ENCODE assay signal across 19 cellular contexts in genomic region chr22:48945621-48946458, GRCh38.
DNase-seq lines count a peak whose midpoint lies in the region; ATAC-seq and TF ChIP-seq lines count a peak whose summit lies in the region.
"Had no signal": no experiment of that assay in that cellular context is flagged by ENCODE, and none has a peak within 500 bp of the region (broad histone marks: within the 10 kb centered on the region; RNA-seq: fewer than 3 reads in every experiment).

No MANE protein-coding gene starts in this region.

- H3K4me1 ChIP-seq in right atrium auricular region (no peaks in the 10 kb centered on the region), prostate gland (replicated peaks) (no peaks in the 10 kb centered on the region), vagina (no peaks in the 10 kb centered on the region)
- H3K4me1 ChIP-seq: heart left ventricle, parathyroid adenoma, uterus had no signal

- H3K4me3 ChIP-seq in right atrium auricular region = no peak overlapping the region
- H3K4me3 ChIP-seq in lower leg skin (ENCODE audit: low read depth, poor library complexity, severe bottlenecking) = no peak overlapping the region
- no peak overlapping the region for H3K4me3 ChIP-seq in prostate gland
- H3K4me3 ChIP-seq in vagina = no peak overlapping the region
- H3K4me3 ChIP-seq: heart left ventricle, uterus had no signal

- H3K9me3 ChIP-seq in right atrium auricular region = no peaks in the 10 kb centered on the region
- H3K9me3 ChIP-seq in prostate gland = no peaks in the 10 kb centered on the region
- no peaks in the 10 kb centered on the region for H3K9me3 ChIP-seq in vagina
- H3K9me3 ChIP-seq: heart left ventricle, uterus had no signal

- DNase-seq in right atrium auricular region (ENCODE audit: low spot score) = peak; percentile 44
- no peak for DNase-seq in Right ventricle myocardium superior
- DNase-seq in lower leg skin (ENCODE audit: low spot score in 2 of 2) = peak; percentile 9 to 66
- peak; percentile 3 for DNase-seq in prostate gland (ENCODE audit: low spot score)
- DNase-seq in vagina (ENCODE audit: extremely low spot score in 2 of 2) = peak; percentile 64 to 93
- DNase-seq: ACHN; activated CD4-positive, alpha-beta T cell treated with anti-CD3 and anti-CD28 coated beads for 4 hours; GF-D8; left cardiac atrium; NCI-H1694 treated with DMSO at 0.1 percent for 48 hours; NCI-H69; uterus had no signal

- TF ChIP-seq POLR2A in lower leg skin (IDR thresholded peaks at IDR 0.05) (no peak), prostate gland (IDR thresholded peaks at IDR 0.05) (no peak), vagina (IDR thresholded peaks at IDR 0.05) (no peak)

- intact Hi-C loops in Right ventricle myocardium superior (cut with DNase I) = no loop called here
- intact Hi-C loops in lower leg skin (cut with DNase I; ENCODE audit: low total_unique reads) = no loop called here
- intact Hi-C loops in prostate gland (cut with DNase I) = no loop called here
- intact Hi-C loops in vagina (cut with DNase I) = no loop called here

- 87 to 90% methylated on average over 17 to 21 of the region's 22 CpGs for WGBS in lower leg skin, 2 donors
- 84% methylated on average over 21 of the region's 22 CpGs for WGBS in prostate gland

- ATAC-seq in Right ventricle myocardium superior (ENCODE audit: poor library complexity) (no peak), GM18519 (IDR thresholded peaks at IDR 0.05; ENCODE audit: low FRiP score, unreplicated experiment) (no peak), GM19035 (IDR thresholded peaks at IDR 0.05; ENCODE audit: unreplicated experiment) (no peak), HG02588 (IDR thresholded peaks at IDR 0.05; ENCODE audit: unreplicated experiment) (no peak)
- ATAC-seq: HCT116, heart left ventricle, left cardiac atrium, SK-N-SH treated with all-trans-retinoic acid at 6 μM for 48 hours had no signal

- TF ChIP-seq CTCF in right atrium auricular region (IDR thresholded peaks at IDR 0.05) (no peak), lower leg skin (IDR thresholded peaks at IDR 0.05) (no peak), prostate gland (IDR thresholded peaks at IDR 0.05) (no peak), vagina (IDR thresholded peaks at IDR 0.05) (no peak)

- H3K27ac ChIP-seq in right atrium auricular region (no peak overlapping the region), prostate gland (no peak overlapping the region), vagina (no peak overlapping the region)
- H3K27ac ChIP-seq: heart left ventricle, parathyroid adenoma, uterus had no signal

- no peaks in the 10 kb centered on the region for H3K27me3 ChIP-seq in right atrium auricular region
- H3K27me3 ChIP-seq in prostate gland (replicated peaks; ENCODE audit: insufficient read depth) = peaks cover 3% of the 10 kb centered on the region
- no peaks in the 10 kb centered on the region for H3K27me3 ChIP-seq in vagina
- H3K27me3 ChIP-seq: uterus had no signal

- H3K36me3 ChIP-seq in right atrium auricular region = no peaks in the 10 kb centered on the region
- no peaks in the 10 kb centered on the region for H3K36me3 ChIP-seq in prostate gland
- H3K36me3 ChIP-seq in vagina = no peaks in the 10 kb centered on the region
- H3K36me3 ChIP-seq: heart left ventricle, uterus had no signal
